Comparison of ENCODE assay signal across 14 cellular contexts in the genomic region with DNA sequence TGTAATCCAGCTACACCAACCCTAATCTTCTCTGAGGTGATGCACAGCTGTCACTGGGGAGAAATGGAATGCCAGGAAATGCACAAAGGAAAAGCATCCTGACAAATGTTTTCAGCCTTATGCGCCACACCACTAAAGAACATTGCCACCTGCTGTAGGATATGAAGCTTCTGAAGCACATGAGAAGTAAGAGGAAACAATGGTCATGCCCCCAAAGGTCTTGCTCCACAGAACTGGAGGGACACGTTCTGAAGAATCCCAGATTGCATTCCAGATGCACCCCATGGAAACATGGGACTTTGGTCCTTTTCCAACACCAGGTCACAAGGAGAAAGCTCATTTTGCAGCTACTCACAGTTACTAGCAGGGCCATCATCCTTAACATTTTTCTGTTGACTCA. TPM values are rescaled to one million over a fixed set of nuclear protein-coding genes. Genes with fewer than 3 reads are reported as not detected.
A peak's percentile ranks its signal among the peaks of the same experiment; 100 is the strongest.
DNase-seq lines count a peak whose midpoint lies in the region; ATAC-seq and TF ChIP-seq lines count a peak whose summit lies in the region.
"Had no signal": no experiment of that assay in that cellular context is flagged by ENCODE, and none has a peak within 500 bp of the region (broad histone marks: within the 10 kb centered on the region; RNA-seq: fewer than 3 reads in every experiment).

No MANE protein-coding gene starts in this region.

- H3K9me3 ChIP-seq in DND-41 (ENCODE audit: insufficient read depth, low read length, severe bottlenecking) = no peaks in the 10 kb centered on the region

- no peak overlapping the region for H3K27ac Mint-ChIP-seq in activated naive CD4-positive, alpha-beta T cell treated with anti-CD3 and anti-CD28 coated beads, Interleukin-2, amount 10 ng/mL, durations not matched to agents 7 days and 5 days
- H3K27ac Mint-ChIP-seq in activated CD4-positive, alpha-beta memory T cell treated with anti-CD3 and anti-CD28 coated beads, Interleukin-2, amount 10 ng/mL, durations not matched to agents 7 days and 5 days = no peak overlapping the region
- H3K27ac Mint-ChIP-seq: activated CD4-positive, alpha-beta T cell treated with anti-CD3 and anti-CD28 coated beads for 36 hours; type B pancreatic cell had no signal

- H3K9me3 Mint-ChIP-seq in activated naive CD4-positive, alpha-beta T cell treated with anti-CD3 and anti-CD28 coated beads, Interleukin-2, amount 10 ng/mL, durations not matched to agents 7 days and 5 days = no peaks in the 10 kb centered on the region
- H3K9me3 Mint-ChIP-seq in activated CD4-positive, alpha-beta memory T cell treated with anti-CD3 and anti-CD28 coated beads, Interleukin-2, amount 10 ng/mL, durations not matched to agents 7 days and 5 days = no peaks in the 10 kb centered on the region

- DNase-seq in DND-41 (no peak), NCI-H524 (lab: John Stamatoyannopoulos, UW) (peak; percentile 66 to 78), choroid plexus epithelial cell (ENCODE audit: low read depth) (peak; percentile 61), myocyte (ENCODE audit: low read depth) (peak; percentile 95), T-helper 1 cell (no peak), NOMO-1 treated with DMSO at 0.1 percent for 48 hours (lab: John Stamatoyannopoulos, UW; ENCODE audit: unreplicated experiment) (no peak)
- DNase-seq in activated naive CD4-positive, alpha-beta T cell treated with anti-CD3 and anti-CD28 coated beads, Interleukin-2, amount 10 ng/mL, durations not matched to agents 7 days and 5 days = no peak
- no peak for DNase-seq in activated CD4-positive, alpha-beta memory T cell treated with anti-CD3 and anti-CD28 coated beads, Interleukin-2, amount 10 ng/mL, durations not matched to agents 7 days and 5 days
- DNase-seq: activated CD4-positive, alpha-beta T cell treated with anti-CD3 and anti-CD28 coated beads for 36 hours; MM.1S; retina had no signal

- H4K20me1 ChIP-seq in DND-41 (ENCODE audit: insufficient read depth, low read length) = no peaks in the 10 kb centered on the region

- no peaks in the 10 kb centered on the region for H3K36me3 Mint-ChIP-seq in activated naive CD4-positive, alpha-beta T cell treated with anti-CD3 and anti-CD28 coated beads, Interleukin-2, amount 10 ng/mL, durations not matched to agents 7 days and 5 days
- H3K36me3 Mint-ChIP-seq in activated CD4-positive, alpha-beta memory T cell treated with anti-CD3 and anti-CD28 coated beads, Interleukin-2, amount 10 ng/mL, durations not matched to agents 7 days and 5 days (ENCODE audit: low read depth) = no peaks in the 10 kb centered on the region
- H3K36me3 Mint-ChIP-seq: type B pancreatic cell had no signal

- H3K4me3 ChIP-seq in DND-41 (ENCODE audit: low read depth in 1 of 2, low read length in 2 of 2) (no peak overlapping the region), choroid plexus epithelial cell (ENCODE audit: low read depth, low read length) (no peak overlapping the region)
- H3K4me3 ChIP-seq: PC-9 had no signal

- no peaks in the 10 kb centered on the region for H3K79me2 ChIP-seq in DND-41 (ENCODE audit: insufficient read depth, low read length)

- no peak overlapping the region for H2AFZ ChIP-seq in DND-41 (ENCODE audit: low read depth, low read length)
- H2AFZ ChIP-seq: PC-9 had no signal

- H3K4me1 Mint-ChIP-seq in activated naive CD4-positive, alpha-beta T cell treated with anti-CD3 and anti-CD28 coated beads, Interleukin-2, amount 10 ng/mL, durations not matched to agents 7 days and 5 days = no peaks in the 10 kb centered on the region
- H3K4me1 Mint-ChIP-seq in activated CD4-positive, alpha-beta memory T cell treated with anti-CD3 and anti-CD28 coated beads, Interleukin-2, amount 10 ng/mL, durations not matched to agents 7 days and 5 days = no peaks in the 10 kb centered on the region
- H3K4me1 Mint-ChIP-seq: activated CD4-positive, alpha-beta T cell treated with anti-CD3 and anti-CD28 coated beads for 36 hours had no signal

- H3K36me3 ChIP-seq in DND-41 (ENCODE audit: insufficient read depth, low read length) = no peaks in the 10 kb centered on the region

- H3K4me3 Mint-ChIP-seq in activated naive CD4-positive, alpha-beta T cell treated with anti-CD3 and anti-CD28 coated beads, Interleukin-2, amount 10 ng/mL, durations not matched to agents 7 days and 5 days = no peak overlapping the region
- H3K4me3 Mint-ChIP-seq in activated CD4-positive, alpha-beta memory T cell treated with anti-CD3 and anti-CD28 coated beads, Interleukin-2, amount 10 ng/mL, durations not matched to agents 7 days and 5 days = no peak overlapping the region
- H3K4me3 Mint-ChIP-seq: activated CD4-positive, alpha-beta T cell treated with anti-CD3 and anti-CD28 coated beads for 36 hours; type B pancreatic cell had no signal

- H3K27me3 ChIP-seq in DND-41 (ENCODE audit: insufficient read depth, low read length, poor library complexity) = peaks cover 19% of the 10 kb centered on the region

- CTCF ChIA-PET in activated naive CD4-positive, alpha-beta T cell treated with anti-CD3 and anti-CD28 coated beads, Interleukin-2, amount 10 ng/mL, durations not matched to agents 7 days and 5 days (lab: Charles Lee) = interaction anchor here (2.0 kb wide), 1 partner anchor 114 kb away, joined by 16 read pairs; no protein-coding TSS in a partner anchor
- CTCF ChIA-PET in activated CD4-positive, alpha-beta memory T cell treated with anti-CD3 and anti-CD28 coated beads, Interleukin-2, amount 10 ng/mL, durations not matched to agents 7 days and 5 days (lab: Charles Lee) = interaction anchor here (1.4 to 2.1 kb wide), 2 partner anchors 113 to 117 kb away, joined by 6 to 9 read pairs; no protein-coding TSS in a partner anchor

- H3K4me1 ChIP-seq in DND-41 (ENCODE audit: insufficient read depth, low read length) = no peaks in the 10 kb centered on the region

- H3K4me2 ChIP-seq in DND-41 (ENCODE audit: insufficient read depth, low read length) = no peak overlapping the region
- H3K4me2 ChIP-seq: PC-9 had no signal

- H3K27ac ChIP-seq in DND-41 (ENCODE audit: low read length) = no peak overlapping the region
- H3K27ac ChIP-seq: epithelial cell of prostate, PC-9 had no signal

- TF ChIP-seq CTCF in DND-41 (IDR thresholded peaks at IDR 0.05; ENCODE audit: borderline replicate concordance, extremely low read depth, low read length, poor library complexity, severe bottlenecking) (peak; percentile 13), choroid plexus epithelial cell (conservative IDR thresholded peaks at IDR 0.05; ENCODE audit: low read depth, low read length) (peak; percentile 50)

- no peak for ATAC-seq in DND-41 (ENCODE audit: insufficient read depth, low read depth)
- ATAC-seq: activated CD4-positive, alpha-beta T cell treated with anti-CD3 and anti-CD28 coated beads for 36 hours had no signal

- H3K9ac ChIP-seq in DND-41 (ENCODE audit: low read depth, low read length) = no peak overlapping the region

- H3K27me3 Mint-ChIP-seq in activated naive CD4-positive, alpha-beta T cell treated with anti-CD3 and anti-CD28 coated beads, Interleukin-2, amount 10 ng/mL, durations not matched to agents 7 days and 5 days = peaks cover 10% of the 10 kb centered on the region
- peaks cover 16% of the 10 kb centered on the region for H3K27me3 Mint-ChIP-seq in activated CD4-positive, alpha-beta memory T cell treated with anti-CD3 and anti-CD28 coated beads, Interleukin-2, amount 10 ng/mL, durations not matched to agents 7 days and 5 days
- H3K27me3 Mint-ChIP-seq: type B pancreatic cell had no signal

- POLR2A ChIA-PET in activated CD4-positive, alpha-beta memory T cell treated with anti-CD3 and anti-CD28 coated beads, Interleukin-2, amount 10 ng/mL, durations not matched to agents 7 days and 5 days (lab: Charles Lee) = no interaction called here

RNA-seq across cellular contexts. Expression of a gene that starts 48.7 kb away (rescaled TPM):
- 63.7 and 68.8 TPM in 2 replicates for total RNA-seq in myocyte
- 19.4 TPM for polyA plus RNA-seq in myocyte (2012)
- total RNA-seq in activated CD4-positive, alpha-beta memory T cell treated with anti-CD3 and anti-CD28 coated beads, Interleukin-2, amount 10 ng/mL, durations not matched to agents 7 days and 5 days = 10 to 100 TPM; 44.2 to 45.6 TPM

Comparison
In these comparisons a context has a peak if more than half of its experiments do, and no peak if none do; other contexts are left out.
1. DNase-seq: peak in NCI-H524 (2 of 2), choroid plexus epithelial cell (single experiment) and myocyte (single experiment); none in DND-41 (single experiment), activated naive CD4-positive, alpha-beta T cell treated with anti-CD3 and anti-CD28 coated beads, Interleukin-2, amount 10 ng/mL, durations not matched to agents 7 days and 5 days (single experiment), T-helper 1 cell (0 of 5), activated CD4-positive, alpha-beta memory T cell treated with anti-CD3 and anti-CD28 coated beads, Interleukin-2, amount 10 ng/mL, durations not matched to agents 7 days and 5 days (single experiment) and NOMO-1 treated with DMSO at 0.1 percent for 48 hours (single experiment).